ENCODE assay signal across 31 cellular contexts in genomic region chr9:134336924-134337323, GRCh38. TPM values are rescaled to one million over a fixed set of nuclear protein-coding genes. Genes with fewer than 3 reads are reported as not detected.
A peak's percentile ranks its signal among the peaks of the same experiment; 100 is the strongest.
DNase-seq lines count a peak whose midpoint lies in the region; ATAC-seq, FAIRE-seq and TF ChIP-seq lines count a peak whose summit lies in the region.
"Had no signal": no experiment of that assay in that cellular context is flagged by ENCODE, and none has a peak within 500 bp of the region (broad histone marks: within the 10 kb centered on the region; RNA-seq: fewer than 3 reads in every experiment).

No MANE protein-coding gene starts in this region.

- H3K27me3 ChIP-seq in breast epithelium (no peaks in the 10 kb centered on the region), H1 (replicated peaks in 1 of 4; ENCODE audit: control insufficient read depth in 3 of 4, extremely low read depth in 1 of 4, insufficient read depth in 3 of 4, low read length in 3 of 4) (no peaks in the 10 kb centered on the region), neural progenitor cell (no peaks in the 10 kb centered on the region), testis (no peaks in the 10 kb centered on the region), spleen (replicated peaks in 1 of 7) (no peaks in the 10 kb centered on the region)
- H3K27me3 ChIP-seq: ascending aorta, esophagus squamous epithelium had no signal

- no peak for DNase-seq in MCF 10A (ENCODE audit: unreplicated experiment)
- DNase-seq in breast epithelium (ENCODE audit: low spot score in 2 of 2) = no peak
- DNase-seq in H1 (ENCODE audit: low read depth in 1 of 2, low spot score in 2 of 2) = no peak
- no peak for DNase-seq in neural progenitor cell (ENCODE audit: low spot score)
- DNase-seq in testis = no peak
- DNase-seq in spleen = no peak
- DNase-seq in OCI-M2 (lab: John Stamatoyannopoulos, UW; ENCODE audit: unreplicated experiment) = no peak
- DNase-seq: activated CD4-positive, alpha-beta T cell treated with anti-CD3 and anti-CD28 coated beads, Interleukin-2, amount 50 U/mL, for 1 hour; activated CD4-positive, CD25-positive, alpha-beta regulatory T cell; activated gamma-delta T cell; activated naive CD8-positive, alpha-beta T cell treated with anti-CD3 and anti-CD28 coated beads for 36 hours; activated T-cell treated with anti-CD3 and anti-CD28 coated beads, Interleukin-2, amount 50 U/mL, for 4 hours; caudate nucleus; COR-L47; esophagus squamous epithelium; foreskin melanocyte; kidney glomerular epithelial cell; lower lobe of right lung; MV-4-11; NCI-H1436 treated with DMSO at 0.1 percent for 48 hours; NCI-H774; T-cell had no signal

- no peak for TF ChIP-seq POLR2A in breast epithelium (IDR thresholded peaks at IDR 0.05)
- no peak for TF ChIP-seq POLR2A in H1 (IDR thresholded peaks at IDR 0.05; ENCODE audit: control extremely low read depth in 1 of 2, low read depth in 2 of 2, low read length in 2 of 2)
- no peak for TF ChIP-seq POLR2A in testis (IDR thresholded peaks at IDR 0.05)
- TF ChIP-seq POLR2A in spleen (IDR thresholded peaks at IDR 0.05) = no peak

- H3K4ac ChIP-seq in H1 (replicated peaks; ENCODE audit: insufficient read length, low read depth, low read length) = no peak overlapping the region

- H3K4me2 ChIP-seq in H1 (ENCODE audit: insufficient read depth in 1 of 2, low read depth in 2 of 2, low read length in 2 of 2) = no peak overlapping the region
- no peak overlapping the region for H3K4me2 ChIP-seq in neural progenitor cell

- POLR2A ChIA-PET in MCF 10A (lab: Yijun Ruan, JAX) (no interaction called here), H1 (lab: Charles Lee; ENCODE audit: partially characterized antibody) (interaction anchor here (1.1 kb wide), 1 partner anchor 12 kb away, joined by 3 read pairs; no protein-coding TSS in a partner anchor)

- H2BK120ac ChIP-seq in H1 (replicated peaks; ENCODE audit: low read depth, low read length) = no peak overlapping the region

- CTCF ChIA-PET in MCF 10A (lab: Yijun Ruan, JAX) = no interaction called here
- CTCF ChIA-PET in H1 (lab: Charles Lee; ENCODE audit: partially characterized antibody) = no interaction called here

- no peak overlapping the region for H4K8ac ChIP-seq in H1 (ENCODE audit: extremely low read depth, insufficient read depth, low read length)

- peaks cover 31 to 65% of the 10 kb centered on the region in 2 donors for H3K4me1 ChIP-seq in breast epithelium
- peaks cover 0 to 5% (median 0%) of the 10 kb centered on the region in 4 experiments; a peak in 1 of 7 replicates for H3K4me1 ChIP-seq in H1 (replicated peaks in 1 of 4; ENCODE audit: control insufficient read depth in 3 of 4, insufficient read depth in 4 of 4, low read length in 3 of 4)
- peaks cover 8% of the 10 kb centered on the region for H3K4me1 ChIP-seq in neural progenitor cell
- peaks cover 78% of the 10 kb centered on the region for H3K4me1 ChIP-seq in testis
- peaks cover 40 to 100% (median 82%) of the 10 kb centered on the region in 6 donors for H3K4me1 ChIP-seq in spleen

- H2BK5ac ChIP-seq in H1 (ENCODE audit: low read depth, low read length) = 0 out of 2 replicates have a peak overlapping the region, but pooled peaks have one; percentile 30

- BruUV-seq in MCF 10A (replicated peaks; lab: Mats Ljungman, UMichigan) = no TSS peak

- no peak overlapping the region for H3K27ac ChIP-seq in breast epithelium
- no peak overlapping the region for H3K27ac ChIP-seq in H1 (ENCODE audit: low read depth, low read length)
- no peak overlapping the region for H3K27ac ChIP-seq in neural progenitor cell
- H3K27ac ChIP-seq in testis = peak overlapping the region; percentile 45 to 65
- no peak overlapping the region for H3K27ac ChIP-seq in spleen
- H3K27ac ChIP-seq: 22Rv1, C4-2B, lower lobe of right lung had no signal

- no peaks in the 10 kb centered on the region; the same call in 1 of the 2 replicates for H3K23me2 ChIP-seq in H1 (ENCODE audit: low read depth, low read length)

- H2BK20ac ChIP-seq in H1 (ENCODE audit: low read length) = no peak overlapping the region

- H3K27ac Mint-ChIP-seq in MCF 10A (ENCODE audit: low read depth, unreplicated experiment) (peak overlapping the region; percentile 81), neural progenitor cell (peak overlapping the region; percentile 69)
- H3K27ac Mint-ChIP-seq: activated naive CD8-positive, alpha-beta T cell treated with anti-CD3 and anti-CD28 coated beads for 36 hours; dendritic cell treated with granulocyte-macrophage colony-stimulating factor and Interleukin-4, amounts not matched to agents 40 ng/mL and 50 ng/mL, for 4 days; stimulated activated memory B cell treated with anti-CD40 and anti-IgM and Interleukin-4, amounts not matched to agents 10 μg/mL and 1 μg/mL and 100 μg/mL, for 72 hours; T-cell had no signal

- H3K4me3 ChIP-seq in breast epithelium (no peak overlapping the region), H1 (ENCODE audit: extremely low read depth in 1 of 4, insufficient read depth in 2 of 4, low read depth in 3 of 4, low read length in 4 of 4) (no peak overlapping the region), neural progenitor cell (no peak overlapping the region), testis (no peak overlapping the region), spleen (no peak overlapping the region)
- H3K4me3 ChIP-seq: ascending aorta, esophagus squamous epithelium, lower lobe of right lung had no signal

- H3K79me1 ChIP-seq in H1 (ENCODE audit: low read depth, low read length) = peaks cover 44% of the 10 kb centered on the region

- no peak overlapping the region for H4K91ac ChIP-seq in H1 (replicated peaks; ENCODE audit: insufficient read length, low read length)

- peaks cover 18 to 48% of the 10 kb centered on the region in 2 experiments for H4K20me1 ChIP-seq in H1 (replicated peaks in 1 of 2; ENCODE audit: control insufficient read depth in 1 of 2, insufficient read depth in 2 of 2, low read length in 2 of 2)
- peaks cover 100% of the 10 kb centered on the region for H4K20me1 ChIP-seq in neural progenitor cell (ENCODE audit: low read depth)

- H3K27me3 Mint-ChIP-seq in MCF 10A (ENCODE audit: insufficient read depth, unreplicated experiment) (no peaks in the 10 kb centered on the region), neural progenitor cell (ENCODE audit: insufficient read depth, low read depth) (peaks cover 2% of the 10 kb centered on the region)
- H3K27me3 Mint-ChIP-seq: activated naive CD8-positive, alpha-beta T cell treated with anti-CD3 and anti-CD28 coated beads for 36 hours; dendritic cell treated with granulocyte-macrophage colony-stimulating factor and Interleukin-4, amounts not matched to agents 40 ng/mL and 50 ng/mL, for 4 days; stimulated activated memory B cell treated with anti-CD40 and anti-IgM and Interleukin-4, amounts not matched to agents 10 μg/mL and 1 μg/mL and 100 μg/mL, for 72 hours; T-cell had no signal

- H2AFZ ChIP-seq in H1 (ENCODE audit: low read length) (no peak overlapping the region), neural progenitor cell (replicated peaks) (no peak overlapping the region)

- no peak overlapping the region for H4K5ac ChIP-seq in H1 (ENCODE audit: insufficient read length, low read depth, low read length)

- H3K18ac ChIP-seq in H1 (ENCODE audit: extremely low read depth, low read length) = no peak overlapping the region

- H2BK15ac ChIP-seq in H1 (ENCODE audit: low read length) = no peak overlapping the region

- H3K79me2 ChIP-seq in H1 (ENCODE audit: control insufficient read depth in 1 of 2, insufficient read depth in 2 of 2, low read length in 2 of 2) (peaks cover 3 to 93% of the 10 kb centered on the region in 2 experiments; a peak in 3 of 4 replicates), neural progenitor cell (ENCODE audit: low read depth) (peaks cover 100% of the 10 kb centered on the region)

- no peak for FAIRE-seq in H1 (lab: Jason Lieb, UNC)
- FAIRE-seq: endometrium, urothelium cell line had no signal

- no peak for TF ChIP-seq EP300 in H1 (IDR thresholded peaks at IDR 0.05; ENCODE audit: borderline replicate concordance in 1 of 2, low read depth in 2 of 2, low read length in 2 of 2)

- H3K9me3 Mint-ChIP-seq in MCF 10A (ENCODE audit: unreplicated experiment) (no peaks in the 10 kb centered on the region), neural progenitor cell (no peaks in the 10 kb centered on the region)
- H3K9me3 Mint-ChIP-seq: activated naive CD8-positive, alpha-beta T cell treated with anti-CD3 and anti-CD28 coated beads for 36 hours; activated T-cell treated with anti-CD3 and anti-CD28 coated beads, Interleukin-2, amount 50 U/mL, for 4 hours; dendritic cell treated with granulocyte-macrophage colony-stimulating factor and Interleukin-4, amounts not matched to agents 40 ng/mL and 50 ng/mL, for 4 days; stimulated activated memory B cell treated with anti-CD40 and anti-IgM and Interleukin-4, amounts not matched to agents 10 μg/mL and 1 μg/mL and 100 μg/mL, for 72 hours; T-cell had no signal

- intact Hi-C loops in MCF 10A (cut with micrococcal nuclease) = no loop called here
- intact Hi-C loops in breast epithelium (cut with DNase I; ENCODE audit: low total_unique reads) = no loop called here
- intact Hi-C loops in testis (cut with DNase I; ENCODE audit: low total_unique reads) = no loop called here
- intact Hi-C loops in spleen (cut with DNase I; ENCODE audit: low total_unique reads) = no loop called here

- no peak overlapping the region for H2AK5ac ChIP-seq in H1 (ENCODE audit: low read depth, low read length)

- H3K4me1 Mint-ChIP-seq in MCF 10A (ENCODE audit: insufficient read depth, unreplicated experiment) (peaks cover 27% of the 10 kb centered on the region), neural progenitor cell (peaks cover 18% of the 10 kb centered on the region)
- H3K4me1 Mint-ChIP-seq: activated naive CD8-positive, alpha-beta T cell treated with anti-CD3 and anti-CD28 coated beads for 36 hours had no signal

- H3K4me3 Mint-ChIP-seq in MCF 10A (ENCODE audit: unreplicated experiment) (no peak overlapping the region), neural progenitor cell (no peak overlapping the region)
- H3K4me3 Mint-ChIP-seq: activated naive CD8-positive, alpha-beta T cell treated with anti-CD3 and anti-CD28 coated beads for 36 hours; activated T-cell treated with anti-CD3 and anti-CD28 coated beads, Interleukin-2, amount 50 U/mL, for 4 hours; stimulated activated memory B cell treated with anti-CD40 and anti-IgM and Interleukin-4, amounts not matched to agents 10 μg/mL and 1 μg/mL and 100 μg/mL, for 72 hours; T-cell had no signal

- H2BK12ac ChIP-seq in H1 (ENCODE audit: low read depth, low read length) = no peak overlapping the region

- ATAC-seq in GM21529 (IDR thresholded peaks at IDR 0.05; ENCODE audit: unreplicated experiment) = no peak
- ATAC-seq: activated T-cell treated with anti-CD3 and anti-CD28 coated beads, Interleukin-2, amount 50 U/mL, for 4 hours; HCT116; lower lobe of right lung; stimulated activated memory B cell treated with anti-CD40 and anti-IgM and Interleukin-4, amounts not matched to agents 10 μg/mL and 1 μg/mL and 100 μg/mL, for 72 hours; T-cell had no signal

- no peak for TF ChIP-seq RAD21 in H1 (IDR thresholded peaks at IDR 0.05 in 1 of 2, conservative IDR thresholded peaks at IDR 0.05 in 1 of 2; ENCODE audit: low read depth in 2 of 2, low read length in 2 of 2)

- no peak for TF ChIP-seq CTCF in MCF 10A (IDR thresholded peaks at IDR 0.05; ENCODE audit: unreplicated experiment)
- TF ChIP-seq CTCF in breast epithelium (IDR thresholded peaks at IDR 0.05) = no peak
- TF ChIP-seq CTCF in H1 (IDR thresholded peaks at IDR 0.05; ENCODE audit: control extremely low read depth in 1 of 3, insufficient read depth in 1 of 3, low read depth in 1 of 3, low read length in 3 of 3) = no peak
- TF ChIP-seq CTCF in neural progenitor cell (IDR thresholded peaks at IDR 0.05) = no peak
- no peak for TF ChIP-seq CTCF in testis (IDR thresholded peaks at IDR 0.05)
- no peak for TF ChIP-seq CTCF in spleen (IDR thresholded peaks at IDR 0.05 in 8 of 11, conservative IDR thresholded peaks at IDR 0.05 in 3 of 11)

- no peak overlapping the region for H3K14ac ChIP-seq in H1 (ENCODE audit: insufficient read length)

- no peak overlapping the region for H3K56ac ChIP-seq in H1 (replicated peaks; ENCODE audit: insufficient read length, low read depth, low read length)

- H3K36me3 ChIP-seq in breast epithelium = no peaks in the 10 kb centered on the region
- H3K36me3 ChIP-seq in H1 (ENCODE audit: control insufficient read depth in 2 of 4, insufficient read depth in 4 of 4, low read length in 3 of 4) = no peaks in the 10 kb centered on the region
- no peaks in the 10 kb centered on the region for H3K36me3 ChIP-seq in neural progenitor cell
- H3K36me3 ChIP-seq in testis (ENCODE audit: low read depth, missing control alignments) = no peaks in the 10 kb centered on the region
- H3K36me3 ChIP-seq in spleen = no peaks in the 10 kb centered on the region
- H3K36me3 ChIP-seq: ascending aorta, lower lobe of right lung had no signal

- H3K9ac ChIP-seq in H1 (replicated peaks in 1 of 4; ENCODE audit: extremely low read depth in 1 of 4, low read depth in 3 of 4, low read length in 3 of 4) (no peak overlapping the region), neural progenitor cell (no peak overlapping the region)

- H3F3A ChIP-seq in neural progenitor cell (ENCODE audit: low read depth) = no peaks in the 10 kb centered on the region

- no peak overlapping the region for H3K23ac ChIP-seq in H1 (ENCODE audit: insufficient read length)

- no peaks in the 10 kb centered on the region for H3K9me3 ChIP-seq in breast epithelium
- H3K9me3 ChIP-seq in H1 (ENCODE audit: insufficient read depth in 2 of 2, low read depth in 1 of 2, low read length in 1 of 2) = no peaks in the 10 kb centered on the region
- H3K9me3 ChIP-seq in neural progenitor cell (ENCODE audit: low read depth) = no peaks in the 10 kb centered on the region
- H3K9me3 ChIP-seq in testis = no peaks in the 10 kb centered on the region
- H3K9me3 ChIP-seq in spleen = no peaks in the 10 kb centered on the region
- H3K9me3 ChIP-seq: ascending aorta, esophagus squamous epithelium, lower lobe of right lung had no signal

- H3K36me3 Mint-ChIP-seq in MCF 10A (ENCODE audit: insufficient read depth, unreplicated experiment) (peaks cover 21% of the 10 kb centered on the region), neural progenitor cell (no peaks in the 10 kb centered on the region)
- H3K36me3 Mint-ChIP-seq: activated naive CD8-positive, alpha-beta T cell treated with anti-CD3 and anti-CD28 coated beads for 36 hours; stimulated activated memory B cell treated with anti-CD40 and anti-IgM and Interleukin-4, amounts not matched to agents 10 μg/mL and 1 μg/mL and 100 μg/mL, for 72 hours; T-cell had no signal

- WGBS in H1 (ENCODE audit: extremely low coverage in 1 of 2, insufficient coverage in 1 of 2, insufficient read length in 1 of 2, insufficient replicate concordance in 2 of 2, low coverage in 1 of 2, low lambda C conversion rate in 2 of 2, missing lambda C conversion rate in 1 of 2), 2 experiments = 89% methylated on average over 8 of the region's 8 CpGs; no CpG with 5 or more reads in 1 of the 2 experiments
- WGBS in testis, 2 donors = 40 to 68% methylated on average over 8 of the region's 8 CpGs
- 56 to 88% (median 76%) methylated on average over 6 to 8 of the region's 8 CpGs for WGBS in spleen, 5 donors

RNA-seq across cellular contexts. Expression of gene RXRA, which starts 10.7 kb away (rescaled TPM):
- total RNA-seq in MCF 10A (2022) = 57.7 and 65.5 TPM in 2 replicates
- total RNA-seq in breast epithelium = 10 to 100 TPM; 31.0 to 63.0 (median 31.5) TPM
- total RNA-seq in H1 (2021; fragmentation: NEBNext Ultra II Directional; extraction: Animal tissue kit (Norgen Biotek cat#: 25700)) = 28.1 and 29.4 TPM in 2 replicates
- polyA plus RNA-seq in H1 (2011; rRNA removed) = 9.8 and 21.0 TPM in 2 replicates
- polyA plus RNA-seq in H1 (2011; cell fraction: cytosol; rRNA removed) = 14.3 TPM
- polyA plus RNA-seq in H1 (2011; cell fraction: nucleus; rRNA removed) = 27.1 TPM
- 14.2 to 23.4 TPM (median 21.5 TPM) in 4 replicates for polyA plus RNA-seq in H1 (2012, experiment 1 of 2)
- polyA plus RNA-seq in H1 (2012, experiment 2 of 2) = 17.1 TPM
- 14.4 TPM for polyA plus RNA-seq in H1 (2013, experiment 1 of 2)
- polyA plus RNA-seq in H1 (2013, experiment 2 of 2) = 14.7 TPM
- polyA minus RNA-seq in H1 (2011; rRNA and poly(A)+ RNA removed) = 9.7 and 12.2 TPM in 2 replicates
- 14.5 TPM for polyA minus RNA-seq in H1 (2011; cell fraction: cytosol; rRNA and poly(A)+ RNA removed)
- 13.4 TPM for polyA minus RNA-seq in H1 (2011; cell fraction: nucleus; rRNA and poly(A)+ RNA removed)
- 11.6 and 25.5 TPM in 2 replicates for total RNA-seq in neural progenitor cell (ENCODE audit: low replicate concordance)
- 10 to 100 TPM; 47.3 to 61.0 TPM for total RNA-seq in testis
- 31.3 TPM for polyA plus RNA-seq in testis (ENCODE audit: insufficient read depth, low read depth, low replicate concordance)
- total RNA-seq in spleen = 100 to 1,000 TPM in 2 of 7 donors, 10 to 100 TPM in 5; 67.7 to 116 (median 95.6) TPM
- polyA plus RNA-seq in spleen = 10 to 100 TPM; 10.9 to 40.4 (median 11.9) TPM

Comparison
In these comparisons a context has a peak if more than half of its experiments do, and no peak if none do; other contexts are left out.
1. H3K27ac ChIP-seq: peak in testis (2 of 2); none in breast epithelium (0 of 2), H1 (single experiment), neural progenitor cell (single experiment) and spleen (0 of 8).